ENCODE assay signal across 1 cellular context in the genomic region with DNA sequence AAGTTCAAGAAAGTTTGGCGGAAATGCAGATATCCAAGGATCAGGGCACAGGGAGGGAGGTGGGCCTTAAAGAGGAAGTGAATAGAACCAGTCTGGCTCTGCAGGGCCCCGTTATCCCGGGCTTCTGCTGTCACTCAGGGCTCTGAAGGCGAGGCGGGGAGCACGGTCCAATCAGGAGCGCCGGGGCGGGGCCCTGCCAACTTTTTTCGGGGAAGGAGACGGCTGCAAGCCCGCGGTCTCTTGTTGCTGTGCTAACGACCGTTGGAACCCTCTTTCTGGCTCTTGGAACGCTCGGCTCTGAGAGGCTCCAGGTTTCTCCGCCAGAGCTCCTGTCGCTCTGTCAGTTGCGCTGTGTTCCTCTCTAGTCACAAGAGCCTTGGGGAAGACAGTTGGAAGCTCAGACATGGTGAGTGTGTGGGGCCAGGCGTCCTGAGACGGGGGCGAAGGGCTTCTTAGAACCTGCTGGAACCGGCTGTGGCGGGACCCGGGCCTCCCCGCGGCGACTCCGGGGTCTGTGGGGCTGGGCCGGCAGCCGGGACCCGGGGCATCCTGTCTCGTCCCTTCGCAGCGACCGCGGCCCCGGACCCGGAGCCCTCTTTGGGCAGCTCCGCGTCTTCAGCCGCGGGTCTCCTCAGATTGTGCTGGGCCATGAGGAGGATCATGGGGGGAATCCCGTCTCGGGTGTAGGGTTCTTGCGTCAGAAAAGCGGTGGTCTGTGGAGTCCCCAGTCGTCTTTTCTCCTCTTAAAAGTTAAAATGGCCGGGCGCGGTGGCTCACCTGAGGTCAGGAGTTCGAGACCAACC.
A peak's percentile ranks its signal among the peaks of the same experiment; 100 is the strongest.
TF ChIP-seq lines count a peak whose summit lies in the region.

No MANE protein-coding gene starts in this region.

TF ChIP-seq in GM12878, 131 proteins besides CTCF, POLR2A, EP300 and RAD21:
- no peak for TF ChIP-seq ZSCAN29 (IDR thresholded peaks at IDR 0.05)
- TF ChIP-seq ZNF24 (IDR thresholded peaks at IDR 0.05), result no peak
- TF ChIP-seq ZBED1 (IDR thresholded peaks at IDR 0.05; ENCODE audit: borderline replicate concordance), result no peak
- TF ChIP-seq, protein P1, sequence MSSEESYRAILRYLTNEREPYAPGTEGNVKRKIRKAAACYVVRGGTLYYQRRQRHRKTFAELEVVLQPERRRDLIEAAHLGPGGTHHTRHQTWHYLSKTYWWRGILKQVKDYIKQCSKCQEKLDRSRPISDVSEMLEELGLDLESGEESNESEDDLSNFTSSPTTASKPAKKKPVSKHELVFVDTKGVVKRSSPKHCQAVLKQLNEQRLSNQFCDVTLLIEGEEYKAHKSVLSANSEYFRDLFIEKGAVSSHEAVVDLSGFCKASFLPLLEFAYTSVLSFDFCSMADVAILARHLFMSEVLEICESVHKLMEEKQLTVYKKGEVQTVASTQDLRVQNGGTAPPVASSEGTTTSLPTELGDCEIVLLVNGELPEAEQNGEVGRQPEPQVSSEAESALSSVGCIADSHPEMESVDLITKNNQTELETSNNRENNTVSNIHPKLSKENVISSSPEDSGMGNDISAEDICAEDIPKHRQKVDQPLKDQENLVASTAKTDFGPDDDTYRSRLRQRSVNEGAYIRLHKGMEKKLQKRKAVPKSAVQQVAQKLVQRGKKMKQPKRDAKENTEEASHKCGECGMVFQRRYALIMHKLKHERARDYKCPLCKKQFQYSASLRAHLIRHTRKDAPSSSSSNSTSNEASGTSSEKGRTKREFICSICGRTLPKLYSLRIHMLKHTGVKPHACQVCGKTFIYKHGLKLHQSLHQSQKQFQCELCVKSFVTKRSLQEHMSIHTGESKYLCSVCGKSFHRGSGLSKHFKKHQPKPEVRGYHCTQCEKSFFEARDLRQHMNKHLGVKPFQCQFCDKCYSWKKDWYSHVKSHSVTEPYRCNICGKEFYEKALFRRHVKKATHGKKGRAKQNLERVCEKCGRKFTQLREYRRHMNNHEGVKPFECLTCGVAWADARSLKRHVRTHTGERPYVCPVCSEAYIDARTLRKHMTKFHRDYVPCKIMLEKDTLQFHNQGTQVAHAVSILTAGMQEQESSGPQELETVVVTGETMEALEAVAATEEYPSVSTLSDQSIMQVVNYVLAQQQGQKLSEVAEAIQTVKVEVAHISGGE (CRISPR knock-in tag; IDR thresholded peaks at IDR 0.05), result no peak
- peak; percentile 61 for TF ChIP-seq YY1 (IDR thresholded peaks at IDR 0.05; ENCODE audit: low read depth, low read length)
- TF ChIP-seq, protein P2, sequence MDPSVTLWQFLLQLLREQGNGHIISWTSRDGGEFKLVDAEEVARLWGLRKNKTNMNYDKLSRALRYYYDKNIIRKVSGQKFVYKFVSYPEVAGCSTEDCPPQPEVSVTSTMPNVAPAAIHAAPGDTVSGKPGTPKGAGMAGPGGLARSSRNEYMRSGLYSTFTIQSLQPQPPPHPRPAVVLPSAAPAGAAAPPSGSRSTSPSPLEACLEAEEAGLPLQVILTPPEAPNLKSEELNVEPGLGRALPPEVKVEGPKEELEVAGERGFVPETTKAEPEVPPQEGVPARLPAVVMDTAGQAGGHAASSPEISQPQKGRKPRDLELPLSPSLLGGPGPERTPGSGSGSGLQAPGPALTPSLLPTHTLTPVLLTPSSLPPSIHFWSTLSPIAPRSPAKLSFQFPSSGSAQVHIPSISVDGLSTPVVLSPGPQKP (IDR thresholded peaks at IDR 0.05; ENCODE audit: low read depth, low read length), result no peak
- TF ChIP-seq SPI1 (IDR thresholded peaks at IDR 0.05; ENCODE audit: borderline replicate concordance, insufficient read depth, low read depth, low read length), result peak; percentile 82
- no peak for TF ChIP-seq SUPT20H (IDR thresholded peaks at IDR 0.05; ENCODE audit: borderline replicate concordance, control insufficient read depth, low read depth, low read length)
- no peak for TF ChIP-seq RCOR1 (conservative IDR thresholded peaks at IDR 0.05; ENCODE audit: low read depth, low read length)
- TF ChIP-seq FOS (IDR thresholded peaks at IDR 0.05; ENCODE audit: borderline replicate concordance, extremely low read depth, insufficient read length), result no peak
- no peak for TF ChIP-seq EED (IDR thresholded peaks at IDR 0.05; ENCODE audit: low read depth)
- peak; percentile 32 for TF ChIP-seq SP1 (IDR thresholded peaks at IDR 0.05; ENCODE audit: low read depth, low read length)
- no peak for TF ChIP-seq SREBF1 (IDR thresholded peaks at IDR 0.05; ENCODE audit: low read length)
- no peak for TF ChIP-seq HCFC1 (IDR thresholded peaks at IDR 0.05; ENCODE audit: low read length)
- TF ChIP-seq STAT3 (IDR thresholded peaks at IDR 0.05; ENCODE audit: low read depth, low read length), result no peak
- TF ChIP-seq, protein P3, sequence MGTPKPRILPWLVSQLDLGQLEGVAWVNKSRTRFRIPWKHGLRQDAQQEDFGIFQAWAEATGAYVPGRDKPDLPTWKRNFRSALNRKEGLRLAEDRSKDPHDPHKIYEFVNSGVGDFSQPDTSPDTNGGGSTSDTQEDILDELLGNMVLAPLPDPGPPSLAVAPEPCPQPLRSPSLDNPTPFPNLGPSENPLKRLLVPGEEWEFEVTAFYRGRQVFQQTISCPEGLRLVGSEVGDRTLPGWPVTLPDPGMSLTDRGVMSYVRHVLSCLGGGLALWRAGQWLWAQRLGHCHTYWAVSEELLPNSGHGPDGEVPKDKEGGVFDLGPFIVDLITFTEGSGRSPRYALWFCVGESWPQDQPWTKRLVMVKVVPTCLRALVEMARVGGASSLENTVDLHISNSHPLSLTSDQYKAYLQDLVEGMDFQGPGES (IDR thresholded peaks at IDR 0.05), result no peak
- TF ChIP-seq, protein P4, sequence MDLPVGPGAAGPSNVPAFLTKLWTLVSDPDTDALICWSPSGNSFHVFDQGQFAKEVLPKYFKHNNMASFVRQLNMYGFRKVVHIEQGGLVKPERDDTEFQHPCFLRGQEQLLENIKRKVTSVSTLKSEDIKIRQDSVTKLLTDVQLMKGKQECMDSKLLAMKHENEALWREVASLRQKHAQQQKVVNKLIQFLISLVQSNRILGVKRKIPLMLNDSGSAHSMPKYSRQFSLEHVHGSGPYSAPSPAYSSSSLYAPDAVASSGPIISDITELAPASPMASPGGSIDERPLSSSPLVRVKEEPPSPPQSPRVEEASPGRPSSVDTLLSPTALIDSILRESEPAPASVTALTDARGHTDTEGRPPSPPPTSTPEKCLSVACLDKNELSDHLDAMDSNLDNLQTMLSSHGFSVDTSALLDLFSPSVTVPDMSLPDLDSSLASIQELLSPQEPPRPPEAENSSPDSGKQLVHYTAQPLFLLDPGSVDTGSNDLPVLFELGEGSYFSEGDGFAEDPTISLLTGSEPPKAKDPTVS (IDR thresholded peaks at IDR 0.05; ENCODE audit: low read depth, low read length), result no peak
- TF ChIP-seq POU2F2 (IDR thresholded peaks at IDR 0.05; ENCODE audit: borderline replicate concordance, low read depth, low read length), result no peak
- TF ChIP-seq, protein P5, sequence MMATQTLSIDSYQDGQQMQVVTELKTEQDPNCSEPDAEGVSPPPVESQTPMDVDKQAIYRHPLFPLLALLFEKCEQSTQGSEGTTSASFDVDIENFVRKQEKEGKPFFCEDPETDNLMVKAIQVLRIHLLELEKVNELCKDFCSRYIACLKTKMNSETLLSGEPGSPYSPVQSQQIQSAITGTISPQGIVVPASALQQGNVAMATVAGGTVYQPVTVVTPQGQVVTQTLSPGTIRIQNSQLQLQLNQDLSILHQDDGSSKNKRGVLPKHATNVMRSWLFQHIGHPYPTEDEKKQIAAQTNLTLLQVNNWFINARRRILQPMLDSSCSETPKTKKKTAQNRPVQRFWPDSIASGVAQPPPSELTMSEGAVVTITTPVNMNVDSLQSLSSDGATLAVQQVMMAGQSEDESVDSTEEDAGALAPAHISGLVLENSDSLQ (IDR thresholded peaks at IDR 0.05), result peak; percentile 96
- TF ChIP-seq, protein P6, sequence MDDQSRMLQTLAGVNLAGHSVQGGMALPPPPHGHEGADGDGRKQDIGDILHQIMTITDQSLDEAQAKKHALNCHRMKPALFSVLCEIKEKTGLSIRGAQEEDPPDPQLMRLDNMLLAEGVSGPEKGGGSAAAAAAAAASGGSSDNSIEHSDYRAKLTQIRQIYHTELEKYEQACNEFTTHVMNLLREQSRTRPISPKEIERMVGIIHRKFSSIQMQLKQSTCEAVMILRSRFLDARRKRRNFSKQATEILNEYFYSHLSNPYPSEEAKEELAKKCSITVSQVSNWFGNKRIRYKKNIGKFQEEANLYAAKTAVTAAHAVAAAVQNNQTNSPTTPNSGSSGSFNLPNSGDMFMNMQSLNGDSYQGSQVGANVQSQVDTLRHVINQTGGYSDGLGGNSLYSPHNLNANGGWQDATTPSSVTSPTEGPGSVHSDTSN (IDR thresholded peaks at IDR 0.05; ENCODE audit: insufficient replicate concordance, low read depth, low read length), result peak; percentile 89
- TF ChIP-seq DPF2 (IDR thresholded peaks at IDR 0.05), result 0 out of 2 replicates have a peak, but pooled peaks have one; percentile 9
- peak; percentile 24; the same call in 1 of the 2 replicates for TF ChIP-seq IKZF1 (conservative IDR thresholded peaks at IDR 0.05)
